ENCODE assay signal across 11 cellular contexts in the genomic region with DNA sequence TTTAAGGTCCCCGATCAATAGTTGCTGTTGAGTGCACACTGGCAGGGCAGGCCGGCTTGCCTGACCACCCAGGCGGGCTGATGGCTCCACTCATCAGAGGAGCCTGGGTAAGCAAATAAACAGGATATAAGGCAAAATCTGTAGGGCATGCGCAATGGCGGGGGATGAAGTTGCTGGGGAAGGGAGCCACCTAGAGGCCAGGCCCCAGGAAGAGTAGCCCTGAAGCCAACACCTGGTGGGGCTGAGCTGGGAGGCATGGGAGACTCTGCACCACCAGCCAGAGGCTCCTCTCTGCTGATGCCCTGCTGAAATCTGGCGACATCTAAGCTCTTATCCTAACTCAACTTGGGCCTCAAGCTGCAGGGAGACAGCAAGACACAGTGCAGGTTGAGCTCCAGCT.
A peak's percentile ranks its signal among the peaks of the same experiment; 100 is the strongest.
DNase-seq lines count a peak whose midpoint lies in the region; ATAC-seq, FAIRE-seq and TF ChIP-seq lines count a peak whose summit lies in the region.
"Had no signal": no experiment of that assay in that cellular context is flagged by ENCODE, and none has a peak within 500 bp of the region (broad histone marks: within the 10 kb centered on the region; RNA-seq: fewer than 3 reads in every experiment).

No MANE protein-coding gene starts in this region.

- FAIRE-seq in bronchial epithelial cell (lab: Jason Lieb, UNC), result no peak

- H3K18ac ChIP-seq in IMR-90 (ENCODE audit: low read depth, low read length), result no peak overlapping the region

- no peak overlapping the region for H4K8ac ChIP-seq in IMR-90 (ENCODE audit: low read depth in 2 of 2, low read length in 2 of 2)

- H3K27me3 ChIP-seq in IMR-90 (ENCODE audit: control insufficient read depth, insufficient read depth, low read length) (peaks cover 7% of the 10 kb centered on the region), bronchial epithelial cell (ENCODE audit: control insufficient read depth, insufficient read depth, low read length) (no peaks in the 10 kb centered on the region), right lobe of liver (peaks cover 0 to 5% of the 10 kb centered on the region in 2 donors)
- H3K27me3 ChIP-seq: adrenal gland had no signal

- H3K27ac ChIP-seq in IMR-90 (ENCODE audit: insufficient read depth, low read length), result no peak overlapping the region
- no peak overlapping the region for H3K27ac ChIP-seq in right lobe of liver
- H3K27ac ChIP-seq: adrenal gland had no signal

- no peak overlapping the region for H2BK5ac ChIP-seq in IMR-90 (ENCODE audit: low read depth, low read length, poor library complexity, severe bottlenecking)

- no peaks in the 10 kb centered on the region for H3K79me1 ChIP-seq in IMR-90 (ENCODE audit: low read depth in 1 of 2, low read length in 2 of 2)

- no TSS peak for BruUV-seq in IMR-90 (replicated peaks; lab: Mats Ljungman, UMichigan)

- ATAC-seq in IMR-90 (ENCODE audit: low read depth) (no peak), right lobe of liver (peak; percentile 65 to 69 (median 66)), HG03439 (IDR thresholded peaks at IDR 0.05; ENCODE audit: unreplicated experiment) (no peak), HG02870 (IDR thresholded peaks at IDR 0.05; ENCODE audit: unreplicated experiment) (no peak)

- DNase-seq in D341Med (ENCODE audit: low spot score) (peak; percentile 86), IMR-90 (peak; percentile 9), bronchial epithelial cell (ENCODE audit: low read depth) (no peak), right lobe of liver (peak in 1 of 3 donors; percentile 31), hypothalamus (lab: John Stamatoyannopoulos, UW) (no peak), NCI-H524 treated with DMSO at 0.1 percent for 48 hours (lab: John Stamatoyannopoulos, UW) (no peak)
- DNase-seq: SW 1271 had no signal

- POLR2A ChIA-PET in IMR-90 (lab: Charles Lee; ENCODE audit: unreplicated experiment), result no interaction called here

- H2BK20ac ChIP-seq in IMR-90 (ENCODE audit: low read depth, low read length), result no peak overlapping the region

- H3K14ac ChIP-seq in IMR-90 (replicated peaks; ENCODE audit: low read depth, low read length), result no peak overlapping the region

- H3K36me3 ChIP-seq in IMR-90 (ENCODE audit: control insufficient read depth, insufficient read depth, low read length), result no peaks in the 10 kb centered on the region
- no peaks in the 10 kb centered on the region for H3K36me3 ChIP-seq in bronchial epithelial cell (ENCODE audit: control insufficient read depth, insufficient read depth, low read length)
- H3K36me3 ChIP-seq in right lobe of liver, result no peaks in the 10 kb centered on the region
- H3K36me3 ChIP-seq: adrenal gland had no signal

- H4K5ac ChIP-seq in IMR-90 (ENCODE audit: low read depth, low read length), result no peak overlapping the region

- in situ Hi-C loops in IMR-90 (cut with MboI; ENCODE audit: low sequenced_read_pairs), result no loop called here

- no peak overlapping the region for H2AFZ ChIP-seq in IMR-90 (replicated peaks; ENCODE audit: low read length, poor library complexity)

- H3K9me3 ChIP-seq in IMR-90 (ENCODE audit: control insufficient read depth, insufficient read depth, low read length) (no peaks in the 10 kb centered on the region), right lobe of liver (no peaks in the 10 kb centered on the region)
- H3K9me3 ChIP-seq: adrenal gland had no signal

- dilution Hi-C loops in IMR-90 (cut with HindIII; ENCODE audit: low sequenced_read_pairs, unreplicated experiment), result no loop called here

- TF ChIP-seq CTCF in IMR-90 (conservative IDR thresholded peaks at IDR 0.05; ENCODE audit: low read depth, low read length) (0 out of 2 replicates have a peak, but pooled peaks have one; percentile 22), bronchial epithelial cell (IDR thresholded peaks at IDR 0.05; ENCODE audit: insufficient read depth, low read length, severe bottlenecking) (peak; percentile 22), right lobe of liver (IDR thresholded peaks at IDR 0.05) (peak in 3 of 4 donors; percentile 35 to 53 (median 45))

- intact Hi-C loops in IMR-90 (cut with micrococcal nuclease), result no loop called here
- intact Hi-C loops in right lobe of liver (cut with DNase I), result no loop called here

- no peak overlapping the region for H3K4ac ChIP-seq in IMR-90 (ENCODE audit: low read depth, low read length)

- no peak overlapping the region for H3K56ac ChIP-seq in IMR-90 (ENCODE audit: extremely low read depth, insufficient read depth, low read length)

- no peak overlapping the region for H4K91ac ChIP-seq in IMR-90 (ENCODE audit: insufficient read depth, low read depth, low read length)

- CTCF ChIA-PET in IMR-90 (lab: Yijun Ruan, JAX), result no interaction called here

- H3K9me1 ChIP-seq in IMR-90 (ENCODE audit: insufficient read depth, low read length), result no peaks in the 10 kb centered on the region

- H2AK9ac ChIP-seq in IMR-90 (replicated peaks; ENCODE audit: low read depth, low read length, poor library complexity), result no peak overlapping the region

- H3K23ac ChIP-seq in IMR-90 (ENCODE audit: low read depth, low read length), result no peak overlapping the region

- H4K20me1 ChIP-seq in IMR-90 (ENCODE audit: insufficient read depth, low read length), result no peaks in the 10 kb centered on the region

- TF ChIP-seq POLR2A in IMR-90 (IDR thresholded peaks at IDR 0.05; ENCODE audit: low read depth, low read length), result no peak
- TF ChIP-seq POLR2A in right lobe of liver (IDR thresholded peaks at IDR 0.05), result no peak

- H3K4me3 ChIP-seq in IMR-90 (ENCODE audit: insufficient read depth, low read depth, low read length) (no peak overlapping the region), bronchial epithelial cell (ENCODE audit: low read depth, low read length) (no peak overlapping the region), right lobe of liver (no peak overlapping the region)
- H3K4me3 ChIP-seq: adrenal gland, lung had no signal

- no peak overlapping the region for H2AK5ac ChIP-seq in IMR-90 (ENCODE audit: low read depth, low read length)

- H3K4me2 ChIP-seq in IMR-90 (ENCODE audit: low read depth, low read length), result no peak overlapping the region

- H2BK120ac ChIP-seq in IMR-90 (ENCODE audit: low read depth, low read length), result no peak overlapping the region

- no peak overlapping the region for H3K9ac ChIP-seq in IMR-90 (ENCODE audit: low read depth, low read length)

- no peaks in the 10 kb centered on the region for H3K4me1 ChIP-seq in IMR-90 (ENCODE audit: control insufficient read depth, insufficient read depth, low read length)
- no peaks in the 10 kb centered on the region for H3K4me1 ChIP-seq in right lobe of liver
- H3K4me1 ChIP-seq: adrenal gland had no signal

- 8% methylated on average over 3 of the region's 6 CpGs; no CpG with 5 or more reads in 1 of the 2 experiments for WGBS in IMR-90 (ENCODE audit: extremely low coverage in 2 of 2, insufficient read length in 1 of 2), 2 experiments
- 34% methylated on average over 5 of the region's 6 CpGs for WGBS in right lobe of liver (ENCODE audit: insufficient coverage, low coverage, low lambda C conversion rate, missing lambda C conversion rate)

- TF ChIP-seq RAD21 in IMR-90 (IDR thresholded peaks at IDR 0.05; ENCODE audit: low read length), result no peak

- H2BK15ac ChIP-seq in IMR-90 (ENCODE audit: low read depth, low read length), result no peak overlapping the region

TF ChIP-seq in IMR-90, 13 proteins besides CTCF, POLR2A, EP300 and RAD21:
- TF ChIP-seq CHD1 (IDR thresholded peaks at IDR 0.05; ENCODE audit: low read depth, low read length) (no peak), MAFK (IDR thresholded peaks at IDR 0.05; ENCODE audit: low read depth, low read length) (no peak), SMC3 (IDR thresholded peaks at IDR 0.05; ENCODE audit: low read depth, low read length) (no peak), RCOR1 (IDR thresholded peaks at IDR 0.05; ENCODE audit: insufficient replicate concordance, low read length) (no peak), BHLHE40 (IDR thresholded peaks at IDR 0.05; ENCODE audit: low read depth, low read length) (no peak), FOS (IDR thresholded peaks at IDR 0.05; ENCODE audit: low read depth, low read length) (no peak), MAZ (IDR thresholded peaks at IDR 0.05; ENCODE audit: borderline replicate concordance, low read depth, low read length) (no peak), NFE2L2 (IDR thresholded peaks at IDR 0.05; ENCODE audit: low read depth, low read length) (no peak), RFX5 (IDR thresholded peaks at IDR 0.05; ENCODE audit: low read depth, low read length) (no peak), CEBPB (IDR thresholded peaks at IDR 0.05; ENCODE audit: low read depth, low read length) (no peak), MXI1 (IDR thresholded peaks at IDR 0.05; ENCODE audit: borderline replicate concordance, low read depth, low read length) (no peak)
- TF ChIP-seq, protein P1, sequence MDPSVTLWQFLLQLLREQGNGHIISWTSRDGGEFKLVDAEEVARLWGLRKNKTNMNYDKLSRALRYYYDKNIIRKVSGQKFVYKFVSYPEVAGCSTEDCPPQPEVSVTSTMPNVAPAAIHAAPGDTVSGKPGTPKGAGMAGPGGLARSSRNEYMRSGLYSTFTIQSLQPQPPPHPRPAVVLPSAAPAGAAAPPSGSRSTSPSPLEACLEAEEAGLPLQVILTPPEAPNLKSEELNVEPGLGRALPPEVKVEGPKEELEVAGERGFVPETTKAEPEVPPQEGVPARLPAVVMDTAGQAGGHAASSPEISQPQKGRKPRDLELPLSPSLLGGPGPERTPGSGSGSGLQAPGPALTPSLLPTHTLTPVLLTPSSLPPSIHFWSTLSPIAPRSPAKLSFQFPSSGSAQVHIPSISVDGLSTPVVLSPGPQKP (IDR thresholded peaks at IDR 0.05; ENCODE audit: borderline replicate concordance, low read depth, low read length), result no peak
- TF ChIP-seq, protein P2, sequence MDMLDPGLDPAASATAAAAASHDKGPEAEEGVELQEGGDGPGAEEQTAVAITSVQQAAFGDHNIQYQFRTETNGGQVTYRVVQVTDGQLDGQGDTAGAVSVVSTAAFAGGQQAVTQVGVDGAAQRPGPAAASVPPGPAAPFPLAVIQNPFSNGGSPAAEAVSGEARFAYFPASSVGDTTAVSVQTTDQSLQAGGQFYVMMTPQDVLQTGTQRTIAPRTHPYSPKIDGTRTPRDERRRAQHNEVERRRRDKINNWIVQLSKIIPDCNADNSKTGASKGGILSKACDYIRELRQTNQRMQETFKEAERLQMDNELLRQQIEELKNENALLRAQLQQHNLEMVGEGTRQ (IDR thresholded peaks at IDR 0.05; ENCODE audit: low read depth, low read length), result no peak

Comparison
In these comparisons a context has a peak if more than half of its experiments do, and no peak if none do; other contexts are left out.
1. DNase-seq: peak in D341Med (single experiment) and IMR-90 (single experiment); none in bronchial epithelial cell (single experiment), hypothalamus (0 of 51) and NCI-H524 treated with DMSO at 0.1 percent for 48 hours (single experiment).
2. ATAC-seq: peak in right lobe of liver (4 of 4); none in IMR-90 (single experiment), HG03439 (single experiment) and HG02870 (single experiment).
3. Peak in every context shown above with its lines, with median percentiles within 50 percentile points of each other: CTCF ChIP-seq.